22 cellular contexts compared by ENCODE assay signal in the genomic region with DNA sequence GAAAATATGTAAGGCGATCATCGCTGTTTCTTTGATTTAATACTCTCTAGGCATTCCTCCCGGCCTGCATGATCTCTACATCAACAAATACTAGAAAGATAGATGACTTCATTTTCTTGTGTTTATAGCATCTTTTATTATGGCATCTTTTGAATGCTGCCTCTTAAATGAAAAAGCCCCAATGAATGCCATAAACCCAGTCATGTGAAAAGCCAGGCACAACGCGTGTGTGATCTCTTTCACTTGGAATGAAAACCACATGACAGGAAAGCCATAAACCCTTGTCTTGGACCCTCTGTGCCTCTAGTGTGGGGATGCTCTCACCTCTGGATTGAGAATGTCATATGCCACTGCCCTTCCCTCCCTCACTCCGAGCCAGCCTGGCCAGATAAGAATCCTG.
DNase-seq lines count a peak whose midpoint lies in the region; ATAC-seq and TF ChIP-seq lines count a peak whose summit lies in the region.
"Had no signal": no experiment of that assay in that cellular context is flagged by ENCODE, and none has a peak within 500 bp of the region (broad histone marks: within the 10 kb centered on the region; RNA-seq: fewer than 3 reads in every experiment).

No MANE protein-coding gene starts in this region.

- no peak for ATAC-seq in GM21526 (IDR thresholded peaks at IDR 0.05; ENCODE audit: low FRiP score, unreplicated experiment)
- ATAC-seq: activated CD8-positive, alpha-beta T cell treated with anti-CD3 and anti-CD28 coated beads, Interleukin-2, amount 10 ng/mL, durations not matched to agents 7 days and 5 days had no signal

- H3K9me3 ChIP-seq in adrenal gland (replicated peaks in 1 of 3) (no peaks in the 10 kb centered on the region), right atrium auricular region (peaks cover 0 to 5% of the 10 kb centered on the region in 2 donors)
- H3K9me3 ChIP-seq: sigmoid colon, SJCRH30, uterus had no signal

- H3K36me3 ChIP-seq in adrenal gland (replicated peaks in 1 of 2) (no peaks in the 10 kb centered on the region), right atrium auricular region (no peaks in the 10 kb centered on the region)
- H3K36me3 ChIP-seq: sigmoid colon, SJCRH30, uterus had no signal

- no peak overlapping the region for H3K27ac ChIP-seq in adrenal gland
- no peak overlapping the region for H3K27ac ChIP-seq in right atrium auricular region
- H3K27ac ChIP-seq: sigmoid colon, SJCRH30 had no signal

- 81 to 86% (median 81%) methylated on average over 5 to 6 of the region's 6 CpGs for WGBS in adrenal gland, 4 donors

- TF ChIP-seq POLR2A in adrenal gland (IDR thresholded peaks at IDR 0.05): no peak

- intact Hi-C loops in adrenal gland (cut with DNase I): no loop called here

- no peaks in the 10 kb centered on the region for H3K27me3 ChIP-seq in adrenal gland
- H3K27me3 ChIP-seq in right atrium auricular region: no peaks in the 10 kb centered on the region
- H3K27me3 ChIP-seq: sigmoid colon, SJCRH30, uterus had no signal

- DNase-seq in HK-2 (ENCODE audit: unreplicated experiment) (peak; percentile 70), astrocyte of the hippocampus (ENCODE audit: low read depth, low spot score) (peak; percentile 82), islet precursor cell (peak; percentile 51), middle frontal gyrus (ENCODE audit: extremely low spot score, low spot score) (no peak), adrenal gland (no peak), right atrium auricular region (ENCODE audit: low spot score) (no peak)
- DNase-seq: activated CD4-positive, CD25-positive, alpha-beta regulatory T cell treated with anti-CD3 and anti-CD28 coated beads, Interleukin-2, amount 50 U/mL, for 72 hours; activated CD8-positive, alpha-beta T cell treated with anti-CD3 and anti-CD28 coated beads, Interleukin-2, amount 10 ng/mL, durations not matched to agents 7 days and 5 days; CD8-positive, alpha-beta memory T cell; central memory CD4-positive, alpha-beta T cell; DMS153; endodermal cell; glutamatergic neuron; NCI-H1048; NCI-H1694 treated with DMSO at 0.1 percent for 48 hours; NCI-H69; sigmoid colon; SJCRH30; stimulated activated naive CD4-positive, alpha-beta T cell; T-helper 1 cell; uterus had no signal

- H3K4me3 ChIP-seq in adrenal gland (no peak overlapping the region), right atrium auricular region (no peak overlapping the region)
- H3K4me3 ChIP-seq: sigmoid colon, SJCRH30, uterus had no signal

- TF ChIP-seq CTCF in adrenal gland (IDR thresholded peaks at IDR 0.05): no peak
- no peak for TF ChIP-seq CTCF in right atrium auricular region (IDR thresholded peaks at IDR 0.05)

- H3K4me1 ChIP-seq in adrenal gland (replicated peaks in 1 of 2): no peaks in the 10 kb centered on the region
- no peaks in the 10 kb centered on the region for H3K4me1 ChIP-seq in right atrium auricular region
- H3K4me1 ChIP-seq: SJCRH30, uterus had no signal

Comparison
In these comparisons a context has a peak if more than half of its experiments do, and no peak if none do; other contexts are left out.
1. DNase-seq: peak in HK-2 (single experiment), astrocyte of the hippocampus (single experiment) and islet precursor cell (single experiment); none in middle frontal gyrus (single experiment), adrenal gland (0 of 7) and right atrium auricular region (single experiment).